Comparison of ENCODE assay signal across 1 cellular context in genomic region chr1:19202396-19202795, GRCh38.
TF ChIP-seq lines count a peak whose summit lies in the region.

No MANE protein-coding gene starts in this region.

TF ChIP-seq in K562, 482 proteins besides CTCF, POLR2A, EP300 and RAD21:
- 0 out of 2 replicates have a peak, but pooled peaks have one; percentile 11 for TF ChIP-seq TFE3 (CRISPR knock-in tag; IDR thresholded peaks at IDR 0.05)
- no peak for TF ChIP-seq NR1H2 (CRISPR knock-in tag; IDR thresholded peaks at IDR 0.05)
- TF ChIP-seq FOXA3 (CRISPR knock-in tag; conservative IDR thresholded peaks at IDR 0.05 in 1 of 2, IDR thresholded peaks at IDR 0.05 in 1 of 2), result 0 out of 4 replicates have a peak, but pooled peaks of 1 of the 2 experiments have one; percentile 5
- TF ChIP-seq FOXJ2 (tag; IDR thresholded peaks at IDR 0.05), result peak; percentile 76; the same call in 1 of the 2 replicates
